In the genomic region with DNA sequence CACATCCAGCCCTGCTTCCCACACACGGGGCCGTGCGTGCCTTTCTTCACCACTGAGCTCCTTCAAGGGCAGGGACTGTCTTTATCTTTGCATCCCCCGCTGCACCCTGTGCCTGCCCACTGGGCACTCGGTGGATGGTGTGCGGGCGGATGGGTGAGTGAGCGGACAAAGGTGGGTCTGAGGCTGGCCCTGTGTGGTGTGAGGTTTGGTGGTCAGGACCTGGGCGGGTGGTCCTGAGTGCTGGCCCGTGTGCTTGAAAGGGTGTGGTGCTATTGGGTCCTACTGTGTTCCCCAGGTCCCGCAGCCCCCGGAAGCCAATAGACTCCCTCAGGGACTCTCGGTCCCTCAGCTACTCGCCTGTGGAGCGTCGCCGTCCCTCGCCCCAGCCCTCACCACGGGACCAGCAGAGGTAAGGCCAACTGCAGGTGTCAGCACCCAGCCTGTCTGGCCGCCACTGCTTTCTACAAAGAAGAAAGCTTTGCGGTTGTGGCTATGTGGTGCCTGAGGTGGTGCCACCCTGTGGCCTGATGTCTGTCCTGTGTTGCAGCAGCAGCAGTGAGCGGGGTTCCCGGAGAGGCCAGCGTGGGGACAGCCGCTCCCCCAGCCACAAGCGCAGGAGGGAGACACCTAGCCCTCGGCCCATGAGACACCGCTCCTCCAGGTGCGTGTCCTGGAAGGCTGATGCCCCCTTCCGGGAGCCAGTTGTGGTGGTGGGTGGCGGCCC, we compare ENCODE assay signal across 10 cellular contexts. TPM values are rescaled to one million over a fixed set of nuclear protein-coding genes. Genes with fewer than 3 reads are reported as not detected.
DNase-seq lines count a peak whose midpoint lies in the region; ATAC-seq and TF ChIP-seq lines count a peak whose summit lies in the region.
"Had no signal": no experiment of that assay in that cellular context is flagged by ENCODE, and none has a peak within 500 bp of the region (broad histone marks: within the 10 kb centered on the region; RNA-seq: fewer than 3 reads in every experiment).

No MANE protein-coding gene starts in this region.

- H3K27ac Mint-ChIP-seq in activated CD4-positive, alpha-beta memory T cell treated with anti-CD3 and anti-CD28 coated beads, Interleukin-2, amount 10 ng/mL, durations not matched to agents 7 days and 5 days = peak overlapping the region; percentile 31
- H3K27ac Mint-ChIP-seq in activated CD4-positive, alpha-beta memory T cell treated with anti-CD3 and anti-CD28 coated beads for 36 hours = no peak overlapping the region

- peak; percentile 5 for ATAC-seq in gastroesophageal sphincter

- H3K27me3 ChIP-seq in gastroesophageal sphincter (no peaks in the 10 kb centered on the region), suprapubic skin (no peaks in the 10 kb centered on the region)
- H3K27me3 ChIP-seq: dorsolateral prefrontal cortex had no signal

- H3K4me1 ChIP-seq in gastroesophageal sphincter = peaks cover 0 to 65% (median 6%) of the 10 kb centered on the region in 3 donors
- H3K4me1 ChIP-seq in suprapubic skin = peaks cover 49% of the 10 kb centered on the region

- no peak for TF ChIP-seq EP300 in gastroesophageal sphincter (IDR thresholded peaks at IDR 0.05)
- no peak for TF ChIP-seq EP300 in suprapubic skin (IDR thresholded peaks at IDR 0.05)

- H3K27ac ChIP-seq in RWPE1 = peak overlapping the region; percentile 93
- H3K27ac ChIP-seq in gastroesophageal sphincter = peak overlapping the region in 3 of 4 donors; percentile 35 to 48 (median 40)
- H3K27ac ChIP-seq in suprapubic skin = peak overlapping the region; percentile 84

- TF ChIP-seq CTCF in RWPE1 (conservative IDR thresholded peaks at IDR 0.05; ENCODE audit: low read depth) (no peak), gastroesophageal sphincter (IDR thresholded peaks at IDR 0.05) (no peak), suprapubic skin (IDR thresholded peaks at IDR 0.05) (no peak)

- H3K36me3 ChIP-seq in gastroesophageal sphincter = peaks cover 0 to 99% of the 10 kb centered on the region in 2 donors
- peaks cover 87% of the 10 kb centered on the region for H3K36me3 ChIP-seq in suprapubic skin

- peak; percentile 35 for DNase-seq in activated CD4-positive, alpha-beta memory T cell treated with anti-CD3 and anti-CD28 coated beads, Interleukin-2, amount 10 ng/mL, durations not matched to agents 7 days and 5 days
- no peak for DNase-seq in activated CD4-positive, alpha-beta memory T cell treated with anti-CD3 and anti-CD28 coated beads for 36 hours
- no peak for DNase-seq in RWPE1 (ENCODE audit: low spot score)
- DNase-seq in suprapubic skin (ENCODE audit: low spot score in 2 of 2) = no peak
- DNase-seq in SKM-1 treated with dmso at 0.1 percent for 144 hours (lab: John Stamatoyannopoulos, UW; ENCODE audit: unreplicated experiment) = no peak
- DNase-seq in retina = no peak
- DNase-seq in NCI-H1048 (lab: John Stamatoyannopoulos, UW) = no peak
- DNase-seq: NCI-H1694 had no signal

- 69 to 73% methylated on average over 3 to 9 of the region's 31 CpGs for WGBS in gastroesophageal sphincter (ENCODE audit: low coverage in 1 of 2), 2 donors
- 77% methylated on average over 25 of the region's 31 CpGs for WGBS in suprapubic skin

- H3K36me3 Mint-ChIP-seq in activated CD4-positive, alpha-beta memory T cell treated with anti-CD3 and anti-CD28 coated beads, Interleukin-2, amount 10 ng/mL, durations not matched to agents 7 days and 5 days (ENCODE audit: low read depth) = peaks cover 81% of the 10 kb centered on the region
- peaks cover 59% of the 10 kb centered on the region for H3K36me3 Mint-ChIP-seq in activated CD4-positive, alpha-beta memory T cell treated with anti-CD3 and anti-CD28 coated beads for 36 hours

- H3K4me3 Mint-ChIP-seq in activated CD4-positive, alpha-beta memory T cell treated with anti-CD3 and anti-CD28 coated beads, Interleukin-2, amount 10 ng/mL, durations not matched to agents 7 days and 5 days = no peak overlapping the region
- no peak overlapping the region for H3K4me3 Mint-ChIP-seq in activated CD4-positive, alpha-beta memory T cell treated with anti-CD3 and anti-CD28 coated beads for 36 hours

- H3K9me3 Mint-ChIP-seq in activated CD4-positive, alpha-beta memory T cell treated with anti-CD3 and anti-CD28 coated beads, Interleukin-2, amount 10 ng/mL, durations not matched to agents 7 days and 5 days = no peaks in the 10 kb centered on the region
- no peaks in the 10 kb centered on the region for H3K9me3 Mint-ChIP-seq in activated CD4-positive, alpha-beta memory T cell treated with anti-CD3 and anti-CD28 coated beads for 36 hours

- H3K9me3 ChIP-seq in gastroesophageal sphincter (no peaks in the 10 kb centered on the region), suprapubic skin (no peaks in the 10 kb centered on the region)

- TF ChIP-seq POLR2A in gastroesophageal sphincter (IDR thresholded peaks at IDR 0.05) (no peak), suprapubic skin (IDR thresholded peaks at IDR 0.05) (no peak)

- intact Hi-C loops in activated CD4-positive, alpha-beta memory T cell treated with anti-CD3 and anti-CD28 coated beads for 36 hours (cut with micrococcal nuclease) = no loop called here

- CTCF ChIA-PET in activated CD4-positive, alpha-beta memory T cell treated with anti-CD3 and anti-CD28 coated beads, Interleukin-2, amount 10 ng/mL, durations not matched to agents 7 days and 5 days (lab: Charles Lee) = no interaction called here
- CTCF ChIA-PET in activated CD4-positive, alpha-beta memory T cell treated with anti-CD3 and anti-CD28 coated beads for 36 hours (lab: Charles Lee) = no interaction called here
- CTCF ChIA-PET in RWPE1 (lab: Yijun Ruan, JAX) = interaction anchor here (0.6 to 2.2 kb wide), 3 partner anchors 52 to 396 kb away, joined by 3 to 9 read pairs (median 9); no protein-coding TSS in a partner anchor

- peaks cover 19% of the 10 kb centered on the region for H3K4me1 Mint-ChIP-seq in activated CD4-positive, alpha-beta memory T cell treated with anti-CD3 and anti-CD28 coated beads, Interleukin-2, amount 10 ng/mL, durations not matched to agents 7 days and 5 days
- H3K4me1 Mint-ChIP-seq in activated CD4-positive, alpha-beta memory T cell treated with anti-CD3 and anti-CD28 coated beads for 36 hours (ENCODE audit: low read depth) = peaks cover 8% of the 10 kb centered on the region

- POLR2A ChIA-PET in activated CD4-positive, alpha-beta memory T cell treated with anti-CD3 and anti-CD28 coated beads, Interleukin-2, amount 10 ng/mL, durations not matched to agents 7 days and 5 days (lab: Charles Lee) = interaction anchor here (4.7 kb wide), 1 partner anchor 17 kb away, joined by 27 read pairs; a partner anchor contains a TSS
- POLR2A ChIA-PET in activated CD4-positive, alpha-beta memory T cell treated with anti-CD3 and anti-CD28 coated beads for 36 hours (lab: Charles Lee) = no interaction called here
- POLR2A ChIA-PET in RWPE1 (lab: Yijun Ruan, JAX; ENCODE audit: low non-redundant PET) = no interaction called here

- H3K4me3 ChIP-seq in gastroesophageal sphincter (no peak overlapping the region), suprapubic skin (no peak overlapping the region)
- H3K4me3 ChIP-seq: dorsolateral prefrontal cortex had no signal

- H3K27me3 Mint-ChIP-seq in activated CD4-positive, alpha-beta memory T cell treated with anti-CD3 and anti-CD28 coated beads, Interleukin-2, amount 10 ng/mL, durations not matched to agents 7 days and 5 days = no peaks in the 10 kb centered on the region
- no peaks in the 10 kb centered on the region for H3K27me3 Mint-ChIP-seq in activated CD4-positive, alpha-beta memory T cell treated with anti-CD3 and anti-CD28 coated beads for 36 hours

RNA-seq across cellular contexts. Expression of a gene that starts 6.9 kb away (rescaled TPM):
- 100 to 1,000 TPM; 141 to 150 TPM for total RNA-seq in activated CD4-positive, alpha-beta memory T cell treated with anti-CD3 and anti-CD28 coated beads, Interleukin-2, amount 10 ng/mL, durations not matched to agents 7 days and 5 days
- 100 to 1,000 TPM; 165 to 175 TPM for total RNA-seq in activated CD4-positive, alpha-beta memory T cell treated with anti-CD3 and anti-CD28 coated beads for 36 hours
- total RNA-seq in gastroesophageal sphincter = 100 to 1,000 TPM; 216 to 269 (median 251) TPM
- total RNA-seq in suprapubic skin = 100 to 1,000 TPM; 174 to 249 (median 213) TPM

RNA-seq across cellular contexts. Expression of a gene that starts 17.1 kb away (rescaled TPM):
- total RNA-seq in activated CD4-positive, alpha-beta memory T cell treated with anti-CD3 and anti-CD28 coated beads, Interleukin-2, amount 10 ng/mL, durations not matched to agents 7 days and 5 days = not detected
- not detected for total RNA-seq in activated CD4-positive, alpha-beta memory T cell treated with anti-CD3 and anti-CD28 coated beads for 36 hours
- total RNA-seq in gastroesophageal sphincter (not detected), suprapubic skin (not detected)

RNA-seq across cellular contexts. Expression of a gene that starts 17.8 kb away (rescaled TPM):
- 100 to 1,000 TPM; 520 to 539 TPM for total RNA-seq in activated CD4-positive, alpha-beta memory T cell treated with anti-CD3 and anti-CD28 coated beads, Interleukin-2, amount 10 ng/mL, durations not matched to agents 7 days and 5 days
- total RNA-seq in activated CD4-positive, alpha-beta memory T cell treated with anti-CD3 and anti-CD28 coated beads for 36 hours = 100 to 1,000 TPM; 483 to 526 TPM
- 100 to 1,000 TPM in 3 of 4 donors, 10 to 100 TPM in 1; 73.9 to 398 (median 255) TPM for total RNA-seq in gastroesophageal sphincter
- 1,000 to 10,000 TPM in 1 of 4 donors, 100 to 1,000 TPM in 3; 484 to 1,595 (median 654) TPM for total RNA-seq in suprapubic skin

RNA-seq across cellular contexts. Expression of a gene that starts 28.1 kb away (rescaled TPM):
- total RNA-seq in activated CD4-positive, alpha-beta memory T cell treated with anti-CD3 and anti-CD28 coated beads, Interleukin-2, amount 10 ng/mL, durations not matched to agents 7 days and 5 days = not detected
- not detected for total RNA-seq in activated CD4-positive, alpha-beta memory T cell treated with anti-CD3 and anti-CD28 coated beads for 36 hours
- not detected for total RNA-seq in gastroesophageal sphincter
- not detected for total RNA-seq in suprapubic skin
- total RNA-seq: dorsolateral prefrontal cortex had no signal

RNA-seq across cellular contexts. Expression of a gene that starts 46.8 kb away (rescaled TPM):
- 1 to 10 TPM; 3.0 to 4.0 TPM for total RNA-seq in activated CD4-positive, alpha-beta memory T cell treated with anti-CD3 and anti-CD28 coated beads, Interleukin-2, amount 10 ng/mL, durations not matched to agents 7 days and 5 days
- 1 to 10 TPM; 4.7 to 6.2 TPM for total RNA-seq in activated CD4-positive, alpha-beta memory T cell treated with anti-CD3 and anti-CD28 coated beads for 36 hours
- not detected for total RNA-seq in gastroesophageal sphincter
- total RNA-seq in suprapubic skin = 1 to 10 TPM in 2 of 4 donors, under 1 TPM in 1, not detected in 1; 0.87 to 7.6 (median 1.3) TPM

Comparison
In these comparisons a context has a peak if more than half of its experiments do, and no peak if none do; other contexts are left out.
1. H3K27ac ChIP-seq: peak in every context shown above with its lines; median percentile 93 in RWPE1; 84 in suprapubic skin; 40 in gastroesophageal sphincter.